In genomic region chr10:63554666-63555065, GRCh38 we compare ENCODE assay signal across 9 cellular contexts. TPM values are rescaled to one million over a fixed set of nuclear protein-coding genes. Genes with fewer than 3 reads are reported as not detected.
DNase-seq lines count a peak whose midpoint lies in the region; ATAC-seq and TF ChIP-seq lines count a peak whose summit lies in the region.
"Had no signal": no experiment of that assay in that cellular context is flagged by ENCODE, and none has a peak within 500 bp of the region (broad histone marks: within the 10 kb centered on the region; RNA-seq: fewer than 3 reads in every experiment).

No MANE protein-coding gene starts in this region.

- no peak overlapping the region for H2AFZ ChIP-seq in GM23338

- H3K4me3 ChIP-seq in epithelial cell of proximal tubule (ENCODE audit: low read depth, low read length) (no peak overlapping the region), GM23338 (no peak overlapping the region), WERI-Rb-1 (ENCODE audit: low read depth, low read length) (no peak overlapping the region)
- H3K4me3 ChIP-seq: cardiac muscle cell had no signal

- peaks cover 12% of the 10 kb centered on the region; the same call in 1 of the 2 replicates for H3K4me1 ChIP-seq in GM23338 (ENCODE audit: insufficient read depth)

- H3K27ac ChIP-seq in GM23338 (ENCODE audit: low read depth) (no peak overlapping the region), WERI-Rb-1 (no peak overlapping the region)
- H3K27ac ChIP-seq: cardiac muscle cell had no signal

- H3K9me3 Mint-ChIP-seq in GM23338 = no peaks in the 10 kb centered on the region

- H3K36me3 Mint-ChIP-seq in GM23338 (ENCODE audit: low read depth) = no peaks in the 10 kb centered on the region

- H3K4me2 ChIP-seq in GM23338 = no peak overlapping the region

- H3K27me3 ChIP-seq in GM23338 (ENCODE audit: insufficient read depth) (no peaks in the 10 kb centered on the region), WERI-Rb-1 (ENCODE audit: insufficient read depth, low read depth, severe bottlenecking) (no peaks in the 10 kb centered on the region)
- H3K27me3 ChIP-seq: cardiac muscle cell had no signal

- peaks cover 16% of the 10 kb centered on the region; the same call in 2 of the 3 replicates for H3K4me1 Mint-ChIP-seq in GM23338

- peak; percentile 5 for DNase-seq in activated T-cell treated with anti-CD3 and anti-CD28 coated beads for 1 hour (ENCODE audit: low read depth)
- DNase-seq in activated T-cell treated with anti-CD3 and anti-CD28 coated beads for 4 hours = no peak
- DNase-seq in T-helper 22 cell (ENCODE audit: low read depth) = peak; percentile 3
- DNase-seq in epithelial cell of proximal tubule (ENCODE audit: low read depth) = peak; percentile 41
- DNase-seq in stimulated activated naive CD4-positive, alpha-beta T cell treated with Interleukin-2 at 50 U/mL for 16 hours (lab: John Stamatoyannopoulos, UW) = peak; percentile 5
- no peak for DNase-seq in GM23338 (ENCODE audit: low spot score)
- DNase-seq in WERI-Rb-1 = no peak

- no peaks in the 10 kb centered on the region for H3K9me3 ChIP-seq in WERI-Rb-1 (ENCODE audit: severe bottlenecking)

- H4K20me1 ChIP-seq in GM23338 (replicated peaks; ENCODE audit: insufficient read depth) = peaks cover 11% of the 10 kb centered on the region

- H3K27ac Mint-ChIP-seq in GM23338 = no peak overlapping the region

- H3K27me3 Mint-ChIP-seq in GM23338 (ENCODE audit: insufficient read depth, low read depth, poor library complexity) = no peaks in the 10 kb centered on the region

- no peak for TF ChIP-seq CTCF in epithelial cell of proximal tubule (conservative IDR thresholded peaks at IDR 0.05; ENCODE audit: low read depth, low read length)
- no peak for TF ChIP-seq CTCF in GM23338 (conservative IDR thresholded peaks at IDR 0.05; ENCODE audit: low read depth in 2 of 2)
- no peak for TF ChIP-seq CTCF in WERI-Rb-1 (IDR thresholded peaks at IDR 0.05; ENCODE audit: low read depth, low read length)

- H3K9me2 ChIP-seq in GM23338 (ENCODE audit: insufficient read depth) = no peaks in the 10 kb centered on the region

- H3F3A ChIP-seq in GM23338 (replicated peaks; ENCODE audit: low read depth) = no peaks in the 10 kb centered on the region

- H3K4me3 Mint-ChIP-seq in GM23338 = no peak overlapping the region

- H3K79me2 ChIP-seq in GM23338 (replicated peaks; ENCODE audit: insufficient read depth) = peaks cover 91% of the 10 kb centered on the region

- H3K36me3 ChIP-seq in GM23338 (ENCODE audit: insufficient read depth) = no peaks in the 10 kb centered on the region
- no peaks in the 10 kb centered on the region for H3K36me3 ChIP-seq in WERI-Rb-1
- H3K36me3 ChIP-seq: cardiac muscle cell had no signal

- ATAC-seq in HG03097 (IDR thresholded peaks at IDR 0.05; ENCODE audit: low FRiP score, unreplicated experiment) (peak; percentile 77), GM23338 (no peak)

TF ChIP-seq in GM23338, 12 proteins besides CTCF, POLR2A, EP300 and RAD21:
- TF ChIP-seq EZH2 (IDR thresholded peaks at IDR 0.05; ENCODE audit: low read depth, unreplicated experiment) (no peak), JUNB (IDR thresholded peaks at IDR 0.05; ENCODE audit: unreplicated experiment) (no peak), STAT1 (IDR thresholded peaks at IDR 0.05; ENCODE audit: unreplicated experiment) (no peak), ZNF462 (CRISPR knock-in tag; IDR thresholded peaks at IDR 0.05) (no peak), NANOG (IDR thresholded peaks at IDR 0.05; ENCODE audit: borderline replicate concordance) (no peak)
TF ChIP-seq in GM23338: peak in this region for 0.

RNA-seq across cellular contexts. Expression of gene REEP3, which starts 33.5 kb away (rescaled TPM):
- 45.9 and 58.6 TPM in 2 replicates for total RNA-seq in epithelial cell of proximal tubule
- 29.5 and 31.9 TPM in 2 replicates for total RNA-seq in GM23338 (2014; rRNA removed; shearing (Covaris generic))
- 47.2 and 48.7 TPM in 2 replicates for polyA plus RNA-seq in GM23338 (2016; fragmentation: Nextera tagmentation; extraction: Ambion mirVana)

Comparison
In these comparisons a context has a peak if more than half of its experiments do, and no peak if none do; other contexts are left out.
1. DNase-seq: peak in activated T-cell treated with anti-CD3 and anti-CD28 coated beads for 1 hour (single experiment), T-helper 22 cell (single experiment), epithelial cell of proximal tubule (single experiment) and stimulated activated naive CD4-positive, alpha-beta T cell treated with Interleukin-2 at 50 U/mL for 16 hours (single experiment); none in activated T-cell treated with anti-CD3 and anti-CD28 coated beads for 4 hours (single experiment), GM23338 (single experiment) and WERI-Rb-1 (single experiment).